ENCODE assay signal across 21 cellular contexts in the genomic region with DNA sequence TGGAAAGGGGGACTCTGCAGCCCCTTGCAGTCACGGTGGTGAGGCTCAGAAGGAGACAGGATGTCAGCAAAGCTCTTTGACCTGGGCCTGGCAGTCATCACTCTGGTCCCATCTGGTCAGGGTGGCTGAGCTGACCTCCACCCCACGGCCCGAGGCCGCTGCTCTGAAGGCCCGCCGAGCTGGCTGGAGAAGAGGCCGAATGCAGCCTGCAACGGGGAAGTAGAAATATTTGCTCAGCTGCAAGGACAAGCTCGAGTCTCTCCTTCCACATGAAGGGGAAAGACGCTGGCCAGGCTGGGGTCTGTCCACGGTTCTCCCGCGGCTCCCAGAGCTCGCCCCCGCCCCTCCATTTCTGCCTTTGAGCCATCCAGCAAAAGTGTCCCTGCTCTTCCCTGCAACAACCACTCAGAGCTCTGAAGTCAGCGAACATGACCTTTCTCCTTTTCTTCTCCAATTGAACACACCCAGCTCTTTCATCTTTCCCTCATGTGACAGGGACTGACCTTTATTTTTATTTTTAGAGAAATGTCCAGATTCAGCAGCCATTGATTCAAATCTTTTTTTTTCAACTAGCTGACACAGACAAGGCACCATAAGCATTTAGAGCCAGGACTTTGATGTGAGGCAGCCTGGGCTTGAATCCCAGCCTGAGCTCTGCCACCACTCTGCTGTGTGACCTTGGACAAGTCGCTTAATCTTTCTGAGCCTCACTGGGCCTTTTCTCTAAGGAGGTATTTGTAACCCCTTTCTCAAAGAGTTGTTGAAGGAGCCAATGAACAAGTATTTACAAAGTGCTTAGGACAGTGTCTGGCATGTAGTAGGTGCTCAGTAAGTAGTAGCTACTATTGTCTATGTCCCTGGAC.
A peak's percentile ranks its signal among the peaks of the same experiment; 100 is the strongest.
DNase-seq lines count a peak whose midpoint lies in the region; ATAC-seq lines count a peak whose summit lies in the region.
"Had no signal": no experiment of that assay in that cellular context is flagged by ENCODE, and none has a peak within 500 bp of the region (broad histone marks: within the 10 kb centered on the region; RNA-seq: fewer than 3 reads in every experiment).

No MANE protein-coding gene starts in this region.

- intact Hi-C loops in left colon (cut with DNase I, micrococcal nuclease) = no loop called here
- intact Hi-C loops in posterior vena cava (cut with DNase I) = no loop called here

- DNase-seq in ELF-1 (ENCODE audit: low read depth, low spot score) = peak; percentile 60
- peak; percentile 18 for DNase-seq in SHP77 treated with DMSO at 0.1 percent for 48 hours (lab: John Stamatoyannopoulos, UW)
- DNase-seq in left colon = no peak
- peak; percentile 58 for DNase-seq in posterior vena cava (ENCODE audit: low spot score)
- no peak for DNase-seq in NAMALWA (ENCODE audit: low spot score)
- DNase-seq in NCI-H748 (lab: John Stamatoyannopoulos, UW; ENCODE audit: unreplicated experiment) = no peak
- no peak for DNase-seq in DMS 273 treated with DMSO at 0.1 percent for 48 hours (lab: John Stamatoyannopoulos, UW)
- DNase-seq: activated CD4-positive, CD25-positive, alpha-beta regulatory T cell treated with anti-CD3 and anti-CD28 coated beads, Interleukin-2, amount 50 U/mL, for 72 hours; activated CD8-positive, alpha-beta T cell treated with anti-CD3 and anti-CD28 coated beads, Interleukin-2, amount 10 ng/mL, durations not matched to agents 7 days and 5 days; activated naive CD4-positive, alpha-beta T cell treated with anti-CD3 and anti-CD28 coated beads for 36 hours; activated T-cell treated with anti-CD3 and anti-CD28 coated beads, Interleukin-2, amount 50 U/mL, for 48 hours; IMR-90; NCI-H1436 treated with DMSO at 0.1 percent for 48 hours; NCI-H2171 treated with DMSO at 0.1 percent for 48 hours; NCI-H526 treated with DMSO at 0.1 percent for 48 hours; nephron progenitor cell; psoas muscle; stimulated activated CD4-positive, alpha-beta T cell treated with anti-CD3 and anti-CD28 coated beads, Interleukin-1b, Interleukin-23, amount 100 ng/mL, for 48 hours had no signal

- peak; percentile 54 for ATAC-seq in left colon
- ATAC-seq: activated CD8-positive, alpha-beta T cell treated with anti-CD3 and anti-CD28 coated beads, Interleukin-2, amount 10 ng/mL, durations not matched to agents 7 days and 5 days; CD8-positive, alpha-beta T cell; left lung; psoas muscle; stimulated activated effector memory CD8-positive, alpha-beta T cell treated with anti-CD3 and anti-CD28 coated beads, Interleukin-12 subunit alpha, Interleukin-12 subunit beta, amount 100 ng/mL, for 72 hours had no signal

Comparison
In these comparisons a context has a peak if more than half of its experiments do, and no peak if none do; other contexts are left out.
1. DNase-seq: peak in ELF-1 (single experiment), SHP77 treated with DMSO at 0.1 percent for 48 hours (single experiment) and posterior vena cava (single experiment); none in left colon (0 of 2), NAMALWA (single experiment), NCI-H748 (single experiment) and DMS 273 treated with DMSO at 0.1 percent for 48 hours (single experiment).